1 cellular context compared by ENCODE assay signal in the genomic region with DNA sequence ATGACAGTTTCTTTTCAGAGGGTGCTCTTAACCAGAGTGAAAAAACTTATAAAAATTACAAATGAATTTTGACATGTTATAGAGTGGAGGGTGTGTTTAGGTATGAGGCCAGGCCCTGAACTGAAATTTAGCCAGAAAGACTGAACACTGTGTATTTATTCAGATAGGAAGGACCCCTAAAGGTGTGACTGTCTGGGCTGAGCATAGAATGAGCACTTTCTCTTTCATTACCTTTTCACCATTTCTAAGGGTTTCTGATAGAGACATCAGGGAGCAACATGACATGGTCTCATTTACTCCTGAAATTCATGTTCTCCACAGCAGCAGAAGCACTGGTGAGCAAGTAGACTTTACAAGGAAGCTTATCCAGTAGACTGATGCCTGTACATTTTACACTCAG.
TF ChIP-seq lines count a peak whose summit lies in the region.

No MANE protein-coding gene starts in this region.

TF ChIP-seq in GM12878, 131 proteins besides CTCF, POLR2A, EP300 and RAD21 (continued from another document):
- TF ChIP-seq POLR2AphosphoS5 (IDR thresholded peaks at IDR 0.05; ENCODE audit: low read length) = no peak
- no peak for TF ChIP-seq ESRRA (IDR thresholded peaks at IDR 0.05; ENCODE audit: low read length)
- TF ChIP-seq KDM1A (IDR thresholded peaks at IDR 0.05; ENCODE audit: borderline replicate concordance) = no peak
- TF ChIP-seq KLF5 (IDR thresholded peaks at IDR 0.05; ENCODE audit: partially characterized antibody) = no peak
- no peak for TF ChIP-seq SMAD5 (IDR thresholded peaks at IDR 0.05; ENCODE audit: low read depth)
- no peak for TF ChIP-seq CHD4 (IDR thresholded peaks at IDR 0.05)
- no peak for TF ChIP-seq ELK1 (IDR thresholded peaks at IDR 0.05; ENCODE audit: low read depth, low read length)
- no peak for TF ChIP-seq NFYA (IDR thresholded peaks at IDR 0.05; ENCODE audit: borderline replicate concordance, low read depth, low read length)
- TF ChIP-seq GATAD2B (conservative IDR thresholded peaks at IDR 0.05; ENCODE audit: low read depth) = no peak
- no peak for TF ChIP-seq SRF (IDR thresholded peaks at IDR 0.05; ENCODE audit: low read depth in 2 of 2, low read length in 2 of 2)
- TF ChIP-seq NRF1 (conservative IDR thresholded peaks at IDR 0.05; ENCODE audit: low read depth, low read length) = no peak
